31 cellular contexts compared by ENCODE assay signal in genomic region chr3:1002010-1002409, GRCh38.
"Had no signal": no experiment of that assay in that cellular context is flagged by ENCODE, and none has a peak within 500 bp of the region (broad histone marks: within the 10 kb centered on the region; RNA-seq: fewer than 3 reads in every experiment).

No MANE protein-coding gene starts in this region.

- ATAC-seq: activated CD8-positive, alpha-beta T cell treated with anti-CD3 and anti-CD28 coated beads for 36 hours; activated naive CD8-positive, alpha-beta T cell treated with anti-CD3 and anti-CD28 coated beads, Interleukin-2, amount 50 U/mL, for 24 hours; activated T-cell treated with anti-CD3 and anti-CD28 coated beads, Interleukin-2, amount 50 U/mL, for 4 hours; body of pancreas; esophagus mucosa; gastrocnemius medialis; heart left ventricle; WTC11 had no signal

- H3K4me1 Mint-ChIP-seq: activated naive CD4-positive, alpha-beta T cell treated with anti-CD3 and anti-CD28 coated beads, Interleukin-2, amount 50 U/mL, for 24 hours; activated naive CD8-positive, alpha-beta T cell treated with anti-CD3 and anti-CD28 coated beads for 36 hours; activated naive CD8-positive, alpha-beta T cell treated with anti-CD3 and anti-CD28 coated beads, Interleukin-2, amount 50 U/mL, for 24 hours; endodermal cell; WTC11 had no signal

- H3K36me3 Mint-ChIP-seq: activated naive CD4-positive, alpha-beta T cell treated with anti-CD3 and anti-CD28 coated beads, Interleukin-2, amount 50 U/mL, for 24 hours; activated naive CD8-positive, alpha-beta T cell treated with anti-CD3 and anti-CD28 coated beads for 36 hours had no signal

- H3K27me3 ChIP-seq: adrenal gland, body of pancreas, colonic mucosa, dorsolateral prefrontal cortex, gastrocnemius medialis, heart left ventricle had no signal

- H3K27ac Mint-ChIP-seq: activated CD8-positive, alpha-beta T cell treated with anti-CD3 and anti-CD28 coated beads for 36 hours; activated naive CD4-positive, alpha-beta T cell treated with anti-CD3 and anti-CD28 coated beads for 36 hours; activated naive CD4-positive, alpha-beta T cell treated with anti-CD3 and anti-CD28 coated beads, Interleukin-2, amount 50 U/mL, for 24 hours; activated naive CD8-positive, alpha-beta T cell treated with anti-CD3 and anti-CD28 coated beads for 36 hours; activated naive CD8-positive, alpha-beta T cell treated with anti-CD3 and anti-CD28 coated beads, Interleukin-2, amount 50 U/mL, for 24 hours; activated T-helper 2 cell treated with anti-CD3 and anti-CD28 coated beads, Interferon-gamma antibody, Interleukin-2, Interleukin-4, amounts not matched to agents 10 μg/mL and 5 μg/mL and 100 μg/mL, durations not matched to agents 14 hours and 24 hours and 36 hours; dendritic cell treated with granulocyte-macrophage colony-stimulating factor and Interleukin-4, amounts not matched to agents 40 ng/mL and 50 ng/mL, for 4 days; endodermal cell; WTC11 had no signal

- H3K27ac ChIP-seq: adrenal gland, body of pancreas, colonic mucosa, dorsolateral prefrontal cortex, gastrocnemius medialis, heart left ventricle, VCaP had no signal

- H3K4me3 Mint-ChIP-seq: activated CD8-positive, alpha-beta T cell treated with anti-CD3 and anti-CD28 coated beads for 36 hours; activated naive CD4-positive, alpha-beta T cell treated with anti-CD3 and anti-CD28 coated beads for 36 hours; activated naive CD4-positive, alpha-beta T cell treated with anti-CD3 and anti-CD28 coated beads, Interleukin-2, amount 50 U/mL, for 24 hours; activated naive CD8-positive, alpha-beta T cell treated with anti-CD3 and anti-CD28 coated beads for 36 hours; activated naive CD8-positive, alpha-beta T cell treated with anti-CD3 and anti-CD28 coated beads, Interleukin-2, amount 50 U/mL, for 24 hours; activated T-cell treated with anti-CD3 and anti-CD28 coated beads, Interleukin-2, amount 50 U/mL, for 4 hours; dendritic cell treated with granulocyte-macrophage colony-stimulating factor and Interleukin-4, amounts not matched to agents 40 ng/mL and 50 ng/mL, for 4 days; endodermal cell; WTC11 had no signal

- H3K9me3 ChIP-seq: adrenal gland, body of pancreas, colonic mucosa, gastrocnemius medialis, heart left ventricle had no signal

- H3K27me3 Mint-ChIP-seq: activated CD8-positive, alpha-beta T cell treated with anti-CD3 and anti-CD28 coated beads for 36 hours; activated naive CD4-positive, alpha-beta T cell treated with anti-CD3 and anti-CD28 coated beads, Interleukin-2, amount 50 U/mL, for 24 hours; activated naive CD8-positive, alpha-beta T cell treated with anti-CD3 and anti-CD28 coated beads for 36 hours; activated naive CD8-positive, alpha-beta T cell treated with anti-CD3 and anti-CD28 coated beads, Interleukin-2, amount 50 U/mL, for 24 hours; dendritic cell treated with granulocyte-macrophage colony-stimulating factor and Interleukin-4, amounts not matched to agents 40 ng/mL and 50 ng/mL, for 4 days had no signal

- H3K9me3 Mint-ChIP-seq: activated CD8-positive, alpha-beta T cell treated with anti-CD3 and anti-CD28 coated beads for 36 hours; activated naive CD4-positive, alpha-beta T cell treated with anti-CD3 and anti-CD28 coated beads, Interleukin-2, amount 50 U/mL, for 24 hours; activated naive CD8-positive, alpha-beta T cell treated with anti-CD3 and anti-CD28 coated beads for 36 hours; activated naive CD8-positive, alpha-beta T cell treated with anti-CD3 and anti-CD28 coated beads, Interleukin-2, amount 50 U/mL, for 24 hours; endodermal cell had no signal

- H3K4me1 ChIP-seq: adrenal gland, body of pancreas, colonic mucosa, gastrocnemius medialis, heart left ventricle had no signal

- H3K4me3 ChIP-seq: adrenal gland, body of pancreas, colonic mucosa, dorsolateral prefrontal cortex, gastrocnemius medialis, heart left ventricle had no signal

- H3K36me3 ChIP-seq: adrenal gland, colonic mucosa, gastrocnemius medialis, heart left ventricle had no signal

- DNase-seq: activated CD4-positive, alpha-beta T cell treated with anti-CD3 and anti-CD28 coated beads for 1 hour; activated CD4-positive, alpha-beta T cell treated with anti-CD3 and anti-CD28 coated beads for 4 hours; activated CD4-positive, alpha-beta T cell treated with anti-CD3 and anti-CD28 coated beads, Interleukin-2, amount 50 U/mL, for 1 hour; activated CD4-positive, alpha-beta T cell treated with anti-CD3 and anti-CD28 coated beads, Interleukin-2, amount 50 U/mL, for 48 hours; activated CD8-positive, alpha-beta memory T cell treated with anti-CD3 and anti-CD28 coated beads for 24 hours; activated CD8-positive, alpha-beta T cell treated with anti-CD3 and anti-CD28 coated beads for 36 hours; activated effector memory CD4-positive, alpha-beta T cell treated with anti-CD3 and anti-CD28 coated beads, Interleukin-2, amount 50 U/mL, for 16 hours; activated naive CD4-positive, alpha-beta T cell treated with anti-CD3 and anti-CD28 coated beads for 36 hours; activated naive CD8-positive, alpha-beta T cell treated with anti-CD3 and anti-CD28 coated beads for 36 hours; activated naive CD8-positive, alpha-beta T cell treated with anti-CD3 and anti-CD28 coated beads, Interleukin-2, amount 50 U/mL, for 24 hours; activated T-cell treated with anti-CD3 and anti-CD28 coated beads, Interleukin-2, amount 50 U/mL, for 4 hours; adrenal gland; amygdala; aorta; body of pancreas; caudate nucleus; colonic mucosa; dorsolateral prefrontal cortex; effector memory CD4-positive, alpha-beta T cell; endodermal cell; foreskin fibroblast; gastrocnemius medialis; glutamatergic neuron; heart left ventricle; T-helper 2 cell had no signal
